Comparison of ENCODE assay signal across 8 cellular contexts in the genomic region with DNA sequence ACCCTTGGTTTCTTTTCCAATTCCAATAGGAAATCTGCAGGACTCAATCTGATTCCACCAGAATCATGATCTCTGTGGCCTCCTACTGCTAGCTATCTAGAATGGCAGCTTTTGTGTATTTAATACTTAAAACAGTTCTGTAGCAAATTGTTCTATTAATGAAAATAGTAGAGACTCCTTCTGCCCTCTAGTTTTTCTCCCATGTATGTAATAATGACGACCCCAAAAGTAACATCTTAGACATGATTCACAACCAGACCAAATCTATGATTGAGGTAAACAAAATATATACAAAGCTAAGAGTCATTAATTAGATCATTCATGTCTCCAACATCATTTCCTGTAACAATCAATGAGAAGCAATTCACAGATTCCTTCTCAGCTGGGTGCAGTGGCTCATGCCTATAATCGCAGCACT.
DNase-seq lines count a peak whose midpoint lies in the region; ATAC-seq and TF ChIP-seq lines count a peak whose summit lies in the region.

No MANE protein-coding gene starts in this region.

- in situ Hi-C loops in astrocyte of the spinal cord (cut with HindIII; ENCODE audit: low sequenced_read_pairs), result no loop called here

- DNase-seq in AG20443 (ENCODE audit: low spot score), result peak; percentile 26
- peak; percentile 16 for DNase-seq in HCEC 1CT
- peak; percentile 43 for DNase-seq in astrocyte of the spinal cord (ENCODE audit: low read depth, low spot score)
- peak; percentile 17 for DNase-seq in midbrain (lab: John Stamatoyannopoulos, UW)
- no peak for DNase-seq in NCI-H146 treated with DMSO at 0.1 percent for 48 hours (lab: John Stamatoyannopoulos, UW; ENCODE audit: unreplicated experiment)

- TF ChIP-seq CTCF in astrocyte of the spinal cord (IDR thresholded peaks at IDR 0.05; ENCODE audit: low read depth, low read length), result peak; percentile 39

- no peak overlapping the region for H3K4me3 ChIP-seq in astrocyte of the spinal cord (ENCODE audit: low read depth, low read length)

- ATAC-seq in HG03025 (IDR thresholded peaks at IDR 0.05; ENCODE audit: low FRiP score, unreplicated experiment), result no peak
- no peak for ATAC-seq in HG03571 (IDR thresholded peaks at IDR 0.05; ENCODE audit: unreplicated experiment)
- no peak for ATAC-seq in GM18870 (IDR thresholded peaks at IDR 0.05; ENCODE audit: unreplicated experiment)
